17 cellular contexts compared by ENCODE assay signal in the genomic region with DNA sequence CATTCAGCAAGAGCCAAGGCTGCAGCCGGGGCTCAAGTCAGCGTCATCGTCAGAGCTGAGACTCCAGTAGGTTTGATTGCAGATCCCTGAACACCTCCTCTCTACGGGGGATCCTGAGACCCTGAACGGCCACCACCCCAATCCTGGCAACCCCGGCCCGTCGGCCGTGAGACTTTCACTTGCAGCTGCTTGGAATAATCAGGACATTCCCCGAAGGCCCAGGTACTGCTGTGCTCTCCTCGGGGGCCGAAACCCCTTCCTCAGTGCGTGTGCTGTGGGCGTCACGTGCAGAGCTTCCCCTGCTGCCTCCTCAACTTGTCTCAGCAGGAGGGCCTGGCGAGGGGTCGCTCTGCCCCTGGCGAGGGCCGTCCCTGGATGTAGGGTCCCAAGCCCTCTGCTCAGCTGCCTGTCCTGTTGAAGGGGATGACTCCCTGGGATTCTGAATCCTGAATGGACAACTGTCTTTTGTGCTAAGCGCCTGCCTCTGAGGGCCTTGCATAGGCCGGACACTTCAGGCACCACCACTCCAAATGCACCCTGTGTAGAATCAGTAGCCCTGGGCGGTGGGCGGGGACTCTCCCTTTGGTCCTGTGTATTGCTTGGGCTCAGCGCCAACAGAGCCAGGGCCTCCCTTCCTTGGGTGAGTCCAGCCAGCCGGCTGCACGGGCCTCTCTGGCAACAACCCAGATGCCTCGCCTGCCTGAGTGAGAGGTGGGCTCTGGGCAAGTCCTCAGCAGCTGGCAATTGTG.
A peak's percentile ranks its signal among the peaks of the same experiment; 100 is the strongest.
DNase-seq lines count a peak whose midpoint lies in the region; ATAC-seq and TF ChIP-seq lines count a peak whose summit lies in the region.
"Had no signal": no experiment of that assay in that cellular context is flagged by ENCODE, and none has a peak within 500 bp of the region (broad histone marks: within the 10 kb centered on the region; RNA-seq: fewer than 3 reads in every experiment).

No MANE protein-coding gene starts in this region.

- intact Hi-C loops in activated CD4-positive, alpha-beta T cell treated with anti-CD3 and anti-CD28 coated beads for 36 hours (cut with DNase I, micrococcal nuclease), result no loop called here
- intact Hi-C loops in cardiac septum (cut with DNase I), result no loop called here

- no peak overlapping the region; a peak in 1 of 7 replicates for H3K27ac Mint-ChIP-seq in H9
- H3K27ac Mint-ChIP-seq in activated CD4-positive, alpha-beta T cell treated with anti-CD3 and anti-CD28 coated beads for 36 hours, result no peak overlapping the region
- H3K27ac Mint-ChIP-seq: activated naive CD4-positive, alpha-beta T cell treated with anti-CD3 and anti-CD28 coated beads, Interleukin-2, amount 50 U/mL, for 72 hours; T-helper 2 cell treated with Interferon-gamma antibody and Interleukin-4, amounts not matched to agents 5 μg/mL and 100 μg/mL, for 36 hours had no signal

- no peak overlapping the region for H4K91ac ChIP-seq in H9 (ENCODE audit: insufficient read length, low read depth, low read length)

- H3K36me3 Mint-ChIP-seq in H9 (ENCODE audit: insufficient read depth in 1 of 3, low read depth in 3 of 3), result no peaks in the 10 kb centered on the region
- no peaks in the 10 kb centered on the region for H3K36me3 Mint-ChIP-seq in activated CD4-positive, alpha-beta T cell treated with anti-CD3 and anti-CD28 coated beads for 36 hours (ENCODE audit: low read depth)
- H3K36me3 Mint-ChIP-seq: activated naive CD4-positive, alpha-beta T cell treated with anti-CD3 and anti-CD28 coated beads, Interleukin-2, amount 50 U/mL, for 72 hours; CD14-positive monocyte had no signal

- peak; percentile 51 for ATAC-seq in RWPE2 (ENCODE audit: low read depth)
- ATAC-seq in omental fat pad (ENCODE audit: low FRiP score), result peak; percentile 32
- no peak for ATAC-seq in activated CD4-positive, alpha-beta T cell treated with anti-CD3 and anti-CD28 coated beads for 36 hours
- no peak for ATAC-seq in GM19351 (IDR thresholded peaks at IDR 0.05; ENCODE audit: unreplicated experiment)
- ATAC-seq: activated naive CD4-positive, alpha-beta T cell treated with anti-CD3 and anti-CD28 coated beads, Interleukin-2, amount 50 U/mL, for 72 hours had no signal

- H3K9me3 ChIP-seq in H9 (ENCODE audit: control insufficient read depth, low read depth, low read length), result no peaks in the 10 kb centered on the region
- H3K9me3 ChIP-seq in RWPE2 (ENCODE audit: severe bottlenecking), result no peaks in the 10 kb centered on the region

- no peaks in the 10 kb centered on the region for H3K79me2 ChIP-seq in H9 (ENCODE audit: insufficient read depth, low read length)

- H3K27ac ChIP-seq in H9 (ENCODE audit: insufficient read length, low read depth, low read length) (no peak overlapping the region), RWPE2 (ENCODE audit: poor library complexity, severe bottlenecking) (no peak overlapping the region)
- H3K27ac ChIP-seq: 22Rv1, brain microvascular endothelial cell had no signal

- H3K9me3 Mint-ChIP-seq in H9, result peaks cover 0 to 3% of the 10 kb centered on the region in 2 experiments; a peak in 1 of 5 replicates
- no peaks in the 10 kb centered on the region for H3K9me3 Mint-ChIP-seq in activated CD4-positive, alpha-beta T cell treated with anti-CD3 and anti-CD28 coated beads for 36 hours (ENCODE audit: low read depth)
- H3K9me3 Mint-ChIP-seq: activated naive CD4-positive, alpha-beta T cell treated with anti-CD3 and anti-CD28 coated beads, Interleukin-2, amount 50 U/mL, for 72 hours; T-helper 2 cell treated with Interferon-gamma antibody and Interleukin-4, amounts not matched to agents 5 μg/mL and 100 μg/mL, for 36 hours had no signal

- no peak overlapping the region for H3K4me3 Mint-ChIP-seq in H9
- no peak overlapping the region for H3K4me3 Mint-ChIP-seq in activated CD4-positive, alpha-beta T cell treated with anti-CD3 and anti-CD28 coated beads for 36 hours
- H3K4me3 Mint-ChIP-seq: CD14-positive monocyte; T-helper 2 cell treated with Interferon-gamma antibody and Interleukin-4, amounts not matched to agents 5 μg/mL and 100 μg/mL, for 36 hours had no signal

- no peaks in the 10 kb centered on the region for H3K79me1 ChIP-seq in H9 (ENCODE audit: insufficient read depth, low read depth, low read length, poor library complexity, severe bottlenecking)

- H3K4me1 ChIP-seq in H9 (ENCODE audit: insufficient read depth, low read length), result no peaks in the 10 kb centered on the region
- H3K4me1 ChIP-seq in RWPE2 (ENCODE audit: insufficient read depth, poor library complexity, severe bottlenecking), result peaks cover 6% of the 10 kb centered on the region

- no peak overlapping the region for H2BK5ac ChIP-seq in H9 (ENCODE audit: insufficient read length, low read length)

- no peaks in the 10 kb centered on the region for H3K36me3 ChIP-seq in RWPE2 (ENCODE audit: low read depth)
- H3K36me3 ChIP-seq: brain microvascular endothelial cell had no signal

- no peak overlapping the region for H4K5ac ChIP-seq in H9 (ENCODE audit: insufficient read length, low read depth, low read length)

- no peak overlapping the region for H3K23ac ChIP-seq in H9 (ENCODE audit: insufficient read length, low read depth, low read length)

- H2BK15ac ChIP-seq in H9 (ENCODE audit: low read depth, low read length), result no peak overlapping the region

- no peaks in the 10 kb centered on the region for H3K4me1 Mint-ChIP-seq in H9
- no peaks in the 10 kb centered on the region for H3K4me1 Mint-ChIP-seq in activated CD4-positive, alpha-beta T cell treated with anti-CD3 and anti-CD28 coated beads for 36 hours
- H3K4me1 Mint-ChIP-seq: CD14-positive monocyte had no signal

- H3K9ac ChIP-seq in H9 (ENCODE audit: extremely low read depth, insufficient read length, low read length), result no peak overlapping the region

- H3K56ac ChIP-seq in H9 (ENCODE audit: insufficient read length, low read depth, low read length), result no peak overlapping the region

- H4K20me1 ChIP-seq in H9 (ENCODE audit: control insufficient read depth, insufficient read depth, insufficient read length), result no peaks in the 10 kb centered on the region

- no peak overlapping the region for H3K4me2 ChIP-seq in H9 (ENCODE audit: insufficient read depth, insufficient read length, low read length)

- POLR2A ChIA-PET in activated CD4-positive, alpha-beta T cell treated with anti-CD3 and anti-CD28 coated beads for 36 hours (lab: Charles Lee), result no interaction called here

- no peak overlapping the region for H3K14ac ChIP-seq in H9 (ENCODE audit: insufficient read depth, low read length)

- TF ChIP-seq CTCF in H9 (conservative IDR thresholded peaks at IDR 0.05), result no peak
- no peak for TF ChIP-seq CTCF in RWPE2 (IDR thresholded peaks at IDR 0.05; ENCODE audit: poor library complexity, severe bottlenecking)
- no peak for TF ChIP-seq CTCF in omental fat pad (IDR thresholded peaks at IDR 0.05)

- H2AFZ ChIP-seq in H9 (ENCODE audit: low read length), result no peak overlapping the region

- no peaks in the 10 kb centered on the region for H3K23me2 ChIP-seq in H9 (ENCODE audit: insufficient read length, low read depth, low read length, poor library complexity, severe bottlenecking)

- H3T11ph ChIP-seq in H9 (ENCODE audit: low read length), result no peak overlapping the region

- H3K4ac ChIP-seq in H9 (ENCODE audit: low read depth, low read length), result no peak overlapping the region

- CTCF ChIA-PET in activated CD4-positive, alpha-beta T cell treated with anti-CD3 and anti-CD28 coated beads for 36 hours (lab: Charles Lee), result interaction anchor here (0.7 kb wide), 1 partner anchor 13 kb away, joined by 3 read pairs; no protein-coding TSS in a partner anchor

- H3K18ac ChIP-seq in H9 (ENCODE audit: insufficient read length, low read depth, low read length), result no peak overlapping the region

- H2BK120ac ChIP-seq in H9 (ENCODE audit: low read depth, low read length, poor library complexity, severe bottlenecking), result no peak overlapping the region

- H3K27me3 Mint-ChIP-seq in H9 (ENCODE audit: low read depth), result 0 out of 2 replicates have a peak, but pooled peaks cover 1% of the 10 kb centered on the region
- no peaks in the 10 kb centered on the region for H3K27me3 Mint-ChIP-seq in activated CD4-positive, alpha-beta T cell treated with anti-CD3 and anti-CD28 coated beads for 36 hours

- no peak overlapping the region for H4K8ac ChIP-seq in H9 (replicated peaks; ENCODE audit: insufficient read length, low read depth, low read length)

- no peak overlapping the region for H2BK20ac ChIP-seq in H9 (ENCODE audit: low read depth, low read length, poor library complexity, severe bottlenecking)

- H2AK5ac ChIP-seq in H9 (ENCODE audit: insufficient read length, low read length), result no peak overlapping the region

- H3K4me3 ChIP-seq in RWPE2 (ENCODE audit: severe bottlenecking), result no peak overlapping the region

- WGBS in H9 (ENCODE audit: extremely low coverage, insufficient read length, low lambda C conversion rate), result no CpG with 5 or more reads among the region's 27 CpGs

- H2BK12ac ChIP-seq in H9 (ENCODE audit: insufficient read length, low read depth, low read length), result no peak overlapping the region

- no peaks in the 10 kb centered on the region for H3K27me3 ChIP-seq in H9 (ENCODE audit: insufficient read depth, low read length)
- no peaks in the 10 kb centered on the region for H3K27me3 ChIP-seq in RWPE2 (ENCODE audit: insufficient read depth, poor library complexity, severe bottlenecking)
- H3K27me3 ChIP-seq: brain microvascular endothelial cell had no signal

- DNase-seq in DMS 273 (lab: John Stamatoyannopoulos, UW; ENCODE audit: unreplicated experiment), result peak; percentile 16
- no peak for DNase-seq in DMS 273 treated with DMSO at 0.1 percent for 48 hours (lab: John Stamatoyannopoulos, UW)
- DNase-seq in H9, result peak; percentile 24
- DNase-seq in RWPE2 (ENCODE audit: low spot score), result peak; percentile 30
- DNase-seq in omental fat pad (ENCODE audit: low spot score), result no peak
- DNase-seq in activated CD4-positive, alpha-beta T cell treated with anti-CD3 and anti-CD28 coated beads for 36 hours, result no peak
- DNase-seq in cardiac septum (ENCODE audit: low spot score), result no peak
- DNase-seq: activated CD4-positive, alpha-beta T cell treated with anti-CD3 and anti-CD28 coated beads for 48 hours; activated T-cell treated with anti-CD3 and anti-CD28 coated beads for 4 hours; brain microvascular endothelial cell; hippocampal formation; NCI-H524 had no signal

Comparison
In these comparisons a context has a peak if more than half of its experiments do, and no peak if none do; other contexts are left out.
1. DNase-seq: peak in DMS 273 (single experiment), H9 (single experiment) and RWPE2 (single experiment); none in DMS 273 treated with DMSO at 0.1 percent for 48 hours (single experiment), omental fat pad (single experiment), activated CD4-positive, alpha-beta T cell treated with anti-CD3 and anti-CD28 coated beads for 36 hours (single experiment) and cardiac septum (single experiment).
2. ATAC-seq: peak in RWPE2 (single experiment) and omental fat pad (single experiment); none in activated CD4-positive, alpha-beta T cell treated with anti-CD3 and anti-CD28 coated beads for 36 hours (single experiment) and GM19351 (single experiment).